8 cellular contexts compared by ENCODE assay signal in the genomic region with DNA sequence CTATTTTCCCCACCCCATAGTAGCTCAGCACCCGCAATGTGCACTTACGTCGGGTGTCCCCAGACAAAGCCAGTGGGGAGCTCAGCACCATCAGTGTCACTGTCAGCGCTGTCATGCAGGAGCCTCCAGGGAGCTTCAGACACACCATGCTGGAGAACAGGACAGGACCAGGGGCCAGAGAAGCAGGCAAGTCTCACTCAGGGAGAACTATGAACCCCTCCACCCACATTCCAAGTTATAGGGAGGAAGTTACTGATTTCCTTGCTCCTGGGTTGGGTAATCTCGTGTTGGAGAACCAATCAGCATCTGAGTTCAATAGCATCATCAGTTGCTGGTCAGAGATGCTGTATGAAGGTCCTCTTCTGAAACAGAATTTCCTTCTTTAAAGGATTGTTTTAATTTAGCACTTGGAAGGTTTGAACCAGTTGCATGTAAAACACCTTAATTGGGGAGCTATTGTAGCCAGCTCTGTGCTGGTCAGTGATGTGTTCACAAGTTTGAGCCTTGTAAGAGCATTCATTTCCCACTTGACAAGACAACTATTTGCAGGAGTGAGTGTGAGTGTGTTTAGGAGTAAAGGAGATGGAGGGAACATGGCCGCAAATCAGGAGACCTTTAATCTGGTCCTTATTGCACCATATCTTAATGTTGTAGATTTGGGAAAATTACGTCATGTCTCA. TPM values are rescaled to one million over a fixed set of nuclear protein-coding genes. Genes with fewer than 3 reads are reported as not detected.
DNase-seq lines count a peak whose midpoint lies in the region; ATAC-seq, FAIRE-seq and TF ChIP-seq lines count a peak whose summit lies in the region.
"Not testable (repeated sequence)": the region's sequence is repeated elsewhere in the genome, so short reads cannot be mapped to it uniquely, and the experiment has no call there.

A gene (minus strand): TSS at position 254 of the 680 bp plus-strand sequence. CDS start 106 bp downstream, at position 148.

- peak within 1 kb of the TSS; percentile 61 for H3K4me3 ChIP-seq in adipocyte (ENCODE audit: low read length)
- H3K4me3 ChIP-seq in cardiac muscle cell; urinary bladder (ENCODE audit: low read depth, low read length): not testable (repeated sequence)

- H3K4me1 Mint-ChIP-seq in T-cell (peaks cover 7 to 33% (median 7%) of the 10 kb centered on the region in 3 donors), natural killer cell (peaks cover 40 to 45% of the 10 kb centered on the region in 2 donors)

- ATAC-seq in GM21528 (IDR thresholded peaks at IDR 0.05; ENCODE audit: low FRiP score, unreplicated experiment) (peak; percentile 92), HG03378 (IDR thresholded peaks at IDR 0.05; ENCODE audit: unreplicated experiment) (peak; percentile 91), T-cell (replicated peaks in 1 of 4) (peak; percentile 77 to 97 (median 89)), natural killer cell (peak; percentile 96 to 97 (median 96))

- H3K27me3 Mint-ChIP-seq in T-cell; natural killer cell (ENCODE audit: low read depth in 2 of 2): not testable (repeated sequence)

- POLR2A ChIA-PET in T-cell (lab: Charles Lee), result not testable (repeated sequence)

- H3K27ac Mint-ChIP-seq in T-cell, result peak within 1 kb of the TSS in 1 of 2 donors; percentile 82
- peak within 1 kb of the TSS; percentile 27 to 87 for H3K27ac Mint-ChIP-seq in natural killer cell

- H3K36me3 Mint-ChIP-seq in T-cell, natural killer cell: not testable (repeated sequence)

- intact Hi-C loops in natural killer cell (cut with micrococcal nuclease), result not testable (repeated sequence)

- H3K9me3 ChIP-seq in adipocyte (ENCODE audit: control insufficient read depth, low read length); cardiac muscle cell (ENCODE audit: low read depth): not testable (repeated sequence)

- not testable (repeated sequence) for H3K9me3 Mint-ChIP-seq in T-cell, natural killer cell

- H3K4me1 ChIP-seq in adipocyte (ENCODE audit: control insufficient read depth, insufficient read depth, low read length); cardiac muscle cell (ENCODE audit: low read depth); urinary bladder (ENCODE audit: insufficient read depth): not testable (repeated sequence)

- H3K4me3 Mint-ChIP-seq in T-cell (peak within 1 kb of the TSS; percentile 58 to 78 (median 59)), natural killer cell (peak within 1 kb of the TSS; percentile 78)

- peak; percentile 100 for FAIRE-seq in GM12891 (lab: Jason Lieb, UNC)

- H3K27ac ChIP-seq in cardiac muscle cell; urinary bladder (ENCODE audit: low read depth): not testable (repeated sequence)

- peak; percentile 97 for TF ChIP-seq POLR2A in GM12891 (IDR thresholded peaks at IDR 0.05; ENCODE audit: low read depth, low read length)

- 40% methylated on average over 7 of the region's 7 CpGs for WGBS in urinary bladder

- H3K27me3 ChIP-seq in adipocyte (replicated peaks; ENCODE audit: control insufficient read depth, insufficient read depth, low read length); cardiac muscle cell: not testable (repeated sequence)

- H3K36me3 ChIP-seq in adipocyte (ENCODE audit: control insufficient read depth, insufficient read depth, low read length, severe bottlenecking); cardiac muscle cell; urinary bladder (ENCODE audit: insufficient read depth): not testable (repeated sequence)

- not testable (repeated sequence) for DNase-seq in GM12891 (ENCODE audit: insufficient read length, low spot score)
- DNase-seq in T-cell (peak in 10 of 34 experiments; percentile 0 to 35 (median 6)), adipocyte (ENCODE audit: low read depth) (peak; percentile 7), cardiac muscle cell (ENCODE audit: low read depth in 1 of 2, low spot score in 1 of 2) (peak; percentile 33 to 43), natural killer cell (peak; percentile 38)

- not testable (repeated sequence) for TF ChIP-seq CTCF in cardiac muscle cell (IDR thresholded peaks at IDR 0.05; ENCODE audit: low read depth, low read length); natural killer cell (IDR thresholded peaks at IDR 0.05)

- CTCF ChIA-PET in T-cell (lab: Charles Lee), result not testable (repeated sequence)

- H3K9ac ChIP-seq in adipocyte (ENCODE audit: low read length), result not testable (repeated sequence)

TF ChIP-seq in GM12891, 5 proteins besides CTCF, POLR2A, EP300 and RAD21:
- TF ChIP-seq POU2F2 (IDR thresholded peaks at IDR 0.05; ENCODE audit: low read depth, low read length) (peak; percentile 65; the same call in 1 of the 2 replicates), TAF1 (IDR thresholded peaks at IDR 0.05; ENCODE audit: low read depth, low read length) (peak; percentile 95), SPI1 (IDR thresholded peaks at IDR 0.05; ENCODE audit: low read depth, low read length) (peak; percentile 46; the same call in 1 of the 2 replicates), POLR2AphosphoS5 (IDR thresholded peaks at IDR 0.05; ENCODE audit: low read depth, low read length) (peak; percentile 98)

RNA-seq across cellular contexts. Expression of the gene that starts here (rescaled TPM):
- polyA plus RNA-seq in GM12891 (2012; ENCODE audit: low read depth, missing spikeins), result 1,438 TPM
- total RNA-seq in T-cell (10 to 100 TPM; 23.4 to 44.1 (median 30.3) TPM), cardiac muscle cell (0.28 and 0.63 TPM in 2 replicates), natural killer cell (100 to 1,000 TPM in 1 of 3 donors, 10 to 100 TPM in 2; 42.8 to 123 (median 53.9) TPM), urinary bladder (10.2 TPM)
- polyA plus RNA-seq in cardiac muscle cell (0.74 and 1.1 TPM in 2 replicates), urinary bladder (107 TPM)

Comparison
In these comparisons a context has a peak if more than half of its experiments do, and no peak if none do; other contexts are left out.
1. RNA of the gene that starts here (polyA plus RNA-seq): 107 TPM in urinary bladder (single experiment); 0.74 to 1.1 TPM in cardiac muscle cell; every median in the first group is over 10 times any median in the second.
2. Peak in every context shown above with its lines, with median percentiles within 50 percentile points of each other: ATAC-seq.